27 cellular contexts compared by ENCODE assay signal in genomic region chr20:24451992-24452391, GRCh38. TPM values are rescaled to one million over a fixed set of nuclear protein-coding genes. Genes with fewer than 3 reads are reported as not detected.
"Had no signal": no experiment of that assay in that cellular context is flagged by ENCODE, and none has a peak within 500 bp of the region (broad histone marks: within the 10 kb centered on the region; RNA-seq: fewer than 3 reads in every experiment).

No MANE protein-coding gene starts in this region.

- H3K36me3 ChIP-seq: neural progenitor cell, ovary, right lobe of liver, sigmoid colon, stomach, thoracic aorta, thyroid gland, tibial nerve, upper lobe of left lung, vagina had no signal

- H3K9me3 ChIP-seq: ovary, psoas muscle, right lobe of liver, sigmoid colon, stomach, thoracic aorta, thyroid gland, tibial nerve, upper lobe of left lung, vagina had no signal

- DNase-seq: naive thymus-derived CD4-positive, alpha-beta T cell; natural killer cell; occipital lobe; ovary; psoas muscle; right cardiac atrium; right lobe of liver; sigmoid colon; small intestine; stimulated activated CD4-positive, alpha-beta T cell treated with anti-CD3 and anti-CD28 coated beads, Interleukin-15, amount 100 ng/mL, for 24 hours; stimulated activated CD4-positive, alpha-beta T cell treated with anti-CD3 and anti-CD28 coated beads, Interleukin-2, amount 100 ng/mL, for 24 hours; stimulated activated CD4-positive, alpha-beta T cell treated with anti-CD3 and anti-CD28 coated beads, Interleukin-2, amount 100 ng/mL, for 48 hours; stimulated activated CD4-positive, alpha-beta T cell treated with anti-CD3 and anti-CD28 coated beads, Interleukin-4, amount 100 ng/mL, for 24 hours; stimulated activated naive B cell treated with anti-CD40 and anti-IgM and Interleukin-4, amounts not matched to agents 10 μg/mL and 1 μg/mL and 100 μg/mL, for 72 hours; stimulated activated naive CD4-positive, alpha-beta T cell treated with Interleukin-2 at 50 U/mL for 16 hours; stomach; thyroid gland; trophoblast cell had no signal

- H3K36me3 Mint-ChIP-seq: naive thymus-derived CD4-positive, alpha-beta T cell; natural killer cell; neural progenitor cell; stimulated activated effector memory CD8-positive, alpha-beta T cell treated with anti-CD3 and anti-CD28 coated beads, Interleukin-12 subunit alpha, Interleukin-12 subunit beta, amount 100 ng/mL, for 72 hours; stimulated activated naive B cell treated with anti-CD40 and anti-IgM and Interleukin-4, amounts not matched to agents 10 μg/mL and 1 μg/mL and 100 μg/mL, for 72 hours had no signal

- H3K4me1 ChIP-seq: parathyroid adenoma, psoas muscle, right lobe of liver, sigmoid colon, thyroid gland, tibial nerve, upper lobe of left lung, vagina had no signal

- ATAC-seq: naive thymus-derived CD4-positive, alpha-beta T cell; natural killer cell; psoas muscle; right cardiac atrium; stimulated activated naive B cell treated with anti-CD40 and anti-IgM and Interleukin-4, amounts not matched to agents 10 μg/mL and 1 μg/mL and 100 μg/mL, for 72 hours had no signal

- H3K27ac Mint-ChIP-seq: natural killer cell; nephron; neural progenitor cell; progenitor cell of endocrine pancreas; stimulated activated effector memory CD8-positive, alpha-beta T cell treated with anti-CD3 and anti-CD28 coated beads, Interleukin-12 subunit alpha, Interleukin-12 subunit beta, amount 100 ng/mL, for 72 hours; stimulated activated naive B cell treated with anti-CD40 and anti-IgM and Interleukin-4, amounts not matched to agents 10 μg/mL and 1 μg/mL and 100 μg/mL, for 72 hours had no signal

- H3K9me3 Mint-ChIP-seq: natural killer cell; nephron; stimulated activated effector memory CD8-positive, alpha-beta T cell treated with anti-CD3 and anti-CD28 coated beads, Interleukin-12 subunit alpha, Interleukin-12 subunit beta, amount 100 ng/mL, for 72 hours; stimulated activated naive B cell treated with anti-CD40 and anti-IgM and Interleukin-4, amounts not matched to agents 10 μg/mL and 1 μg/mL and 100 μg/mL, for 72 hours had no signal

- H3K4me3 Mint-ChIP-seq: natural killer cell; nephron; neural progenitor cell; stimulated activated effector memory CD8-positive, alpha-beta T cell treated with anti-CD3 and anti-CD28 coated beads, Interleukin-12 subunit alpha, Interleukin-12 subunit beta, amount 100 ng/mL, for 72 hours; stimulated activated naive B cell treated with anti-CD40 and anti-IgM and Interleukin-4, amounts not matched to agents 10 μg/mL and 1 μg/mL and 100 μg/mL, for 72 hours had no signal

- H3K9ac ChIP-seq: neural progenitor cell, parathyroid adenoma had no signal

- H3K27me3 ChIP-seq: neural progenitor cell, ovary, right lobe of liver, thyroid gland, tibial nerve, vagina had no signal

- H3K27ac ChIP-seq: neural progenitor cell, ovary, parathyroid adenoma, psoas muscle, right lobe of liver, sigmoid colon, stomach, thoracic aorta, thyroid gland, tibial nerve, upper lobe of left lung, vagina had no signal

- H3K4me3 ChIP-seq: neural progenitor cell, ovary, psoas muscle, right lobe of liver, sigmoid colon, stomach, thoracic aorta, thyroid gland, tibial nerve, upper lobe of left lung, vagina had no signal

- H3K4me1 Mint-ChIP-seq: natural killer cell; stimulated activated effector memory CD8-positive, alpha-beta T cell treated with anti-CD3 and anti-CD28 coated beads, Interleukin-12 subunit alpha, Interleukin-12 subunit beta, amount 100 ng/mL, for 72 hours; stimulated activated naive B cell treated with anti-CD40 and anti-IgM and Interleukin-4, amounts not matched to agents 10 μg/mL and 1 μg/mL and 100 μg/mL, for 72 hours had no signal

RNA-seq across cellular contexts. Expression of gene SYNDIG1, which starts 17.4 kb away (rescaled TPM):
- total RNA-seq: naive thymus-derived CD4-positive, alpha-beta T cell; natural killer cell; psoas muscle; right lobe of liver had no signal
- polyA plus RNA-seq: naive thymus-derived CD4-positive, alpha-beta T cell had no signal
